Comparison of ENCODE assay signal across 28 cellular contexts in genomic region chr6:163485388-163485851, GRCh38.
DNase-seq lines count a peak whose midpoint lies in the region; ATAC-seq, FAIRE-seq and TF ChIP-seq lines count a peak whose summit lies in the region.
"Had no signal": no experiment of that assay in that cellular context is flagged by ENCODE, and none has a peak within 500 bp of the region (broad histone marks: within the 10 kb centered on the region; RNA-seq: fewer than 3 reads in every experiment).

No MANE protein-coding gene starts in this region.

- no peak for ATAC-seq in Panc1
- ATAC-seq in psoas muscle = peak in 2 of 4 donors; percentile 17 to 19
- no peak for ATAC-seq in natural killer cell treated with Interleukin-12 subunit alpha and Interleukin-12 subunit beta and Interleukin-15 and Interleukin-18, amount 100 ng/mL, for 72 hours
- ATAC-seq: activated naive CD8-positive, alpha-beta T cell treated with anti-CD3 and anti-CD28 coated beads, Interleukin-2, amount 50 U/mL, for 24 hours; activated T-cell treated with anti-CD3 and anti-CD28 coated beads, Interleukin-2, amount 50 U/mL, for 4 hours; naive thymus-derived CD8-positive, alpha-beta T cell; SK-N-SH treated with all-trans-retinoic acid at 6 μM for 48 hours; stimulated activated effector memory CD8-positive, alpha-beta T cell treated with anti-CD3 and anti-CD28 coated beads, Interleukin-12 subunit alpha, Interleukin-12 subunit beta, amount 100 ng/mL, for 72 hours had no signal

- CTCF ChIA-PET in MCF 10A (lab: Yijun Ruan, JAX) = interaction anchor here (0.6 kb wide), 1 partner anchor 61 kb away, joined by 4 read pairs; no protein-coding TSS in a partner anchor
- CTCF ChIA-PET in mammary epithelial cell (lab: Charles Lee; ENCODE audit: low non-redundant PET) = no interaction called here
- CTCF ChIA-PET in Panc1 (lab: Charles Lee) = no interaction called here

- peaks cover 4% of the 10 kb centered on the region for H3K4me1 ChIP-seq in mammary epithelial cell (ENCODE audit: insufficient read depth, low read length)
- peaks cover 20% of the 10 kb centered on the region for H3K4me1 ChIP-seq in Panc1 (ENCODE audit: control insufficient read depth, insufficient read depth, low read length)
- H3K4me1 ChIP-seq in psoas muscle = peaks cover 82% of the 10 kb centered on the region

- POLR2A ChIA-PET in MCF 10A (lab: Yijun Ruan, JAX) = interaction anchor here (0.9 kb wide), 1 partner anchor 43 kb away, joined by 3 read pairs; no protein-coding TSS in a partner anchor
- POLR2A ChIA-PET in Panc1 (lab: Charles Lee) = no interaction called here

- H3K9me3 ChIP-seq in mammary epithelial cell (replicated peaks; ENCODE audit: insufficient read depth, low read length) (no peaks in the 10 kb centered on the region), Panc1 (ENCODE audit: control insufficient read depth, insufficient read depth, low read depth, low read length) (no peaks in the 10 kb centered on the region), psoas muscle (no peaks in the 10 kb centered on the region)
- H3K9me3 ChIP-seq: right atrium auricular region had no signal

- peaks cover 93% of the 10 kb centered on the region for H3K79me2 ChIP-seq in mammary epithelial cell (ENCODE audit: insufficient read depth, low read length)

- H2AFZ ChIP-seq in mammary epithelial cell (ENCODE audit: low read depth, low read length) = no peak overlapping the region

- TF ChIP-seq CTCF in MCF 10A (IDR thresholded peaks at IDR 0.05; ENCODE audit: unreplicated experiment) = no peak
- no peak for TF ChIP-seq CTCF in mammary epithelial cell (conservative IDR thresholded peaks at IDR 0.05 in 1 of 2, IDR thresholded peaks at IDR 0.05 in 1 of 2; ENCODE audit: extremely low read depth in 1 of 2, insufficient read depth in 1 of 2, low read depth in 1 of 2, low read length in 2 of 2)
- no peak for TF ChIP-seq CTCF in Panc1 (IDR thresholded peaks at IDR 0.05)
- no peak for TF ChIP-seq CTCF in epithelial cell of esophagus (IDR thresholded peaks at IDR 0.05; ENCODE audit: insufficient read depth, low read depth, low read length, missing control alignments)
- no peak for TF ChIP-seq CTCF in psoas muscle (IDR thresholded peaks at IDR 0.05)
- TF ChIP-seq CTCF in D721Med (IDR thresholded peaks at IDR 0.05; ENCODE audit: insufficient read depth, missing control alignments) = no peak

- peak; percentile 9 for DNase-seq in MCF 10A (ENCODE audit: unreplicated experiment)
- DNase-seq in mammary epithelial cell = no peak
- no peak for DNase-seq in Panc1 (ENCODE audit: low read depth, low spot score)
- DNase-seq in epithelial cell of esophagus (ENCODE audit: low read depth) = peak; percentile 25
- no peak for DNase-seq in psoas muscle
- DNase-seq in D721Med (ENCODE audit: insufficient read length, low spot score) = no peak
- no peak for DNase-seq in natural killer cell treated with Interleukin-12 subunit alpha and Interleukin-12 subunit beta and Interleukin-15 and Interleukin-18, amount 100 ng/mL, for 72 hours (ENCODE audit: low spot score)
- no peak for DNase-seq in NCI-H82 (lab: John Stamatoyannopoulos, UW)
- DNase-seq: activated CD4-positive, alpha-beta T cell treated with anti-CD3 and anti-CD28 coated beads, Interleukin-2, amount 10 ng/mL, durations not matched to agents 7 days and 5 days; activated gamma-delta T cell treated with Interleukin-2 at 50 U/mL for 16 hours; activated naive CD8-positive, alpha-beta T cell treated with anti-CD3 and anti-CD28 coated beads, Interleukin-2, amount 50 U/mL, for 24 hours; activated T-cell treated with anti-CD3 and anti-CD28 coated beads, Interleukin-2, amount 50 U/mL, for 4 hours; brain microvascular endothelial cell; CD4-positive, alpha-beta memory T cell; DMS153; effector CD8-positive, alpha-beta T cell; GOT3; islet precursor cell; naive thymus-derived CD8-positive, alpha-beta T cell; NCI-H1436; NCI-H446 treated with DMSO at 0.1 percent for 48 hours; stimulated activated CD4-positive, alpha-beta T cell treated with anti-CD3 and anti-CD28 coated beads, Interleukin-12 subunit alpha, Interleukin-12 subunit beta, amount 100 ng/mL, for 4 hours; stimulated activated CD4-positive, alpha-beta T cell treated with anti-CD3 and anti-CD28 coated beads, Interleukin-4, amount 100 ng/mL, for 1 hour; T-helper 2 cell had no signal

- in situ Hi-C loops in mammary epithelial cell (cut with MboI; ENCODE audit: low sequenced_read_pairs in 2 of 2) (no loop called here), Panc1 (cut with HindIII; ENCODE audit: low pct_unique_long_range_greater_than_20kb, low sequenced_read_pairs) (no loop called here)

- peaks cover 1% of the 10 kb centered on the region for H3K36me3 ChIP-seq in mammary epithelial cell (ENCODE audit: insufficient read depth, low read length)
- no peaks in the 10 kb centered on the region for H3K36me3 ChIP-seq in Panc1 (ENCODE audit: control insufficient read depth, insufficient read depth, low read length)
- H3K36me3 ChIP-seq in psoas muscle (ENCODE audit: insufficient read depth in 1 of 2, low read depth in 1 of 2) = no peaks in the 10 kb centered on the region
- H3K36me3 ChIP-seq: brain microvascular endothelial cell had no signal

- H3K27ac Mint-ChIP-seq in MCF 10A (ENCODE audit: low read depth, unreplicated experiment) = no peak overlapping the region
- no peak overlapping the region for H3K27ac Mint-ChIP-seq in natural killer cell treated with Interleukin-12 subunit alpha and Interleukin-12 subunit beta and Interleukin-15 and Interleukin-18, amount 100 ng/mL, for 72 hours
- H3K27ac Mint-ChIP-seq: activated CD4-positive, alpha-beta T cell treated with anti-CD3 and anti-CD28 coated beads, Interleukin-2, amount 10 ng/mL, durations not matched to agents 7 days and 5 days; activated naive CD8-positive, alpha-beta T cell treated with anti-CD3 and anti-CD28 coated beads, Interleukin-2, amount 50 U/mL, for 24 hours; naive thymus-derived CD8-positive, alpha-beta T cell; stimulated activated effector memory CD8-positive, alpha-beta T cell treated with anti-CD3 and anti-CD28 coated beads, Interleukin-12 subunit alpha, Interleukin-12 subunit beta, amount 100 ng/mL, for 72 hours had no signal

- FAIRE-seq in D721Med (lab: Jason Lieb, UNC) = no peak

- H3K4me3 Mint-ChIP-seq in MCF 10A (ENCODE audit: unreplicated experiment) = no peak overlapping the region
- no peak overlapping the region for H3K4me3 Mint-ChIP-seq in natural killer cell treated with Interleukin-12 subunit alpha and Interleukin-12 subunit beta and Interleukin-15 and Interleukin-18, amount 100 ng/mL, for 72 hours
- H3K4me3 Mint-ChIP-seq: activated CD4-positive, alpha-beta T cell treated with anti-CD3 and anti-CD28 coated beads, Interleukin-2, amount 10 ng/mL, durations not matched to agents 7 days and 5 days; activated naive CD8-positive, alpha-beta T cell treated with anti-CD3 and anti-CD28 coated beads, Interleukin-2, amount 50 U/mL, for 24 hours; activated T-cell treated with anti-CD3 and anti-CD28 coated beads, Interleukin-2, amount 50 U/mL, for 4 hours; CD4-positive, alpha-beta memory T cell; naive thymus-derived CD8-positive, alpha-beta T cell; stimulated activated effector memory CD8-positive, alpha-beta T cell treated with anti-CD3 and anti-CD28 coated beads, Interleukin-12 subunit alpha, Interleukin-12 subunit beta, amount 100 ng/mL, for 72 hours had no signal

- peaks cover 3% of the 10 kb centered on the region for H4K20me1 ChIP-seq in mammary epithelial cell (ENCODE audit: insufficient read depth, low read length)

- intact Hi-C loops in MCF 10A (cut with micrococcal nuclease) = no loop called here
- intact Hi-C loops in mammary epithelial cell (cut with micrococcal nuclease) = no loop called here
- intact Hi-C loops in Panc1 (cut with micrococcal nuclease; ENCODE audit: unreplicated experiment) = no loop called here
- intact Hi-C loops in psoas muscle (cut with DNase I) = no loop called here

- 68% methylated on average over 2 of the region's 2 CpGs for WGBS in mammary epithelial cell (ENCODE audit: low coverage, missing lambda C conversion rate)
- 48 to 62% (median 50%) methylated on average over 2 of the region's 2 CpGs for WGBS in psoas muscle, 3 donors

- H3K36me3 Mint-ChIP-seq in MCF 10A (ENCODE audit: insufficient read depth, unreplicated experiment) = peaks cover 8% of the 10 kb centered on the region
- peaks cover under 1% of the 10 kb centered on the region for H3K36me3 Mint-ChIP-seq in natural killer cell treated with Interleukin-12 subunit alpha and Interleukin-12 subunit beta and Interleukin-15 and Interleukin-18, amount 100 ng/mL, for 72 hours

- BruUV-seq in MCF 10A (replicated peaks; lab: Mats Ljungman, UMichigan) (no TSS peak), mammary epithelial cell (replicated peaks; lab: Mats Ljungman, UMichigan) (no TSS peak), Panc1 (replicated peaks; lab: Mats Ljungman, UMichigan) (no TSS peak)

- H3K4me1 Mint-ChIP-seq in MCF 10A (ENCODE audit: insufficient read depth, unreplicated experiment) = peaks cover 49% of the 10 kb centered on the region
- peaks cover 52 to 60% of the 10 kb centered on the region in 2 donors for H3K4me1 Mint-ChIP-seq in natural killer cell treated with Interleukin-12 subunit alpha and Interleukin-12 subunit beta and Interleukin-15 and Interleukin-18, amount 100 ng/mL, for 72 hours (ENCODE audit: low read depth in 2 of 2)

- H3K27ac ChIP-seq in mammary epithelial cell (ENCODE audit: insufficient read depth, low read depth, low read length) (no peak overlapping the region), Panc1 (ENCODE audit: low read length) (peak overlapping the region; percentile 48; the same call in 1 of the 2 replicates), psoas muscle (peak overlapping the region; percentile 87)
- H3K27ac ChIP-seq: brain microvascular endothelial cell, HL-60, right atrium auricular region had no signal

- H3K9ac ChIP-seq in mammary epithelial cell (ENCODE audit: insufficient read depth, low read length) = no peak overlapping the region

- H3K27me3 ChIP-seq in mammary epithelial cell (ENCODE audit: insufficient read depth, low read length) (no peaks in the 10 kb centered on the region), Panc1 (ENCODE audit: control insufficient read depth, insufficient read depth, low read length) (no peaks in the 10 kb centered on the region), psoas muscle (ENCODE audit: insufficient read depth in 3 of 3, low read length in 2 of 3) (no peaks in the 10 kb centered on the region)
- H3K27me3 ChIP-seq: brain microvascular endothelial cell, right atrium auricular region had no signal

- no peak overlapping the region for H3K4me2 ChIP-seq in mammary epithelial cell (ENCODE audit: insufficient read depth, low read depth, low read length)

- no peaks in the 10 kb centered on the region for H3K9me3 Mint-ChIP-seq in MCF 10A (ENCODE audit: unreplicated experiment)
- H3K9me3 Mint-ChIP-seq in natural killer cell treated with Interleukin-12 subunit alpha and Interleukin-12 subunit beta and Interleukin-15 and Interleukin-18, amount 100 ng/mL, for 72 hours = no peaks in the 10 kb centered on the region
- H3K9me3 Mint-ChIP-seq: activated CD4-positive, alpha-beta T cell treated with anti-CD3 and anti-CD28 coated beads, Interleukin-2, amount 10 ng/mL, durations not matched to agents 7 days and 5 days; activated naive CD8-positive, alpha-beta T cell treated with anti-CD3 and anti-CD28 coated beads, Interleukin-2, amount 50 U/mL, for 24 hours; activated T-cell treated with anti-CD3 and anti-CD28 coated beads, Interleukin-2, amount 50 U/mL, for 4 hours; CD4-positive, alpha-beta memory T cell; stimulated activated effector memory CD8-positive, alpha-beta T cell treated with anti-CD3 and anti-CD28 coated beads, Interleukin-12 subunit alpha, Interleukin-12 subunit beta, amount 100 ng/mL, for 72 hours had no signal

- no peak overlapping the region for H3K4me3 ChIP-seq in mammary epithelial cell (replicated peaks in 1 of 3; ENCODE audit: insufficient read depth in 1 of 3, low read depth in 2 of 3, low read length in 3 of 3)
- H3K4me3 ChIP-seq in Panc1 (ENCODE audit: low read depth in 2 of 2, low read length in 2 of 2) = no peak overlapping the region
- H3K4me3 ChIP-seq in epithelial cell of esophagus (ENCODE audit: low read length) = no peak overlapping the region
- H3K4me3 ChIP-seq in psoas muscle = no peak overlapping the region
- H3K4me3 ChIP-seq: right atrium auricular region had no signal

- H3K27me3 Mint-ChIP-seq in MCF 10A (ENCODE audit: insufficient read depth, unreplicated experiment) = no peaks in the 10 kb centered on the region
- H3K27me3 Mint-ChIP-seq in natural killer cell treated with Interleukin-12 subunit alpha and Interleukin-12 subunit beta and Interleukin-15 and Interleukin-18, amount 100 ng/mL, for 72 hours = no peaks in the 10 kb centered on the region
- H3K27me3 Mint-ChIP-seq: activated CD4-positive, alpha-beta T cell treated with anti-CD3 and anti-CD28 coated beads, Interleukin-2, amount 10 ng/mL, durations not matched to agents 7 days and 5 days; activated naive CD8-positive, alpha-beta T cell treated with anti-CD3 and anti-CD28 coated beads, Interleukin-2, amount 50 U/mL, for 24 hours; CD4-positive, alpha-beta memory T cell; naive thymus-derived CD8-positive, alpha-beta T cell had no signal

- dilution Hi-C loops in mammary epithelial cell (cut with HindIII; ENCODE audit: low sequenced_read_pairs) = no loop called here

Comparison
In these comparisons a context has a peak if more than half of its experiments do, and no peak if none do; other contexts are left out.
1. DNase-seq: peak in MCF 10A (single experiment) and epithelial cell of esophagus (single experiment); none in mammary epithelial cell (single experiment), Panc1 (single experiment), psoas muscle (0 of 2), D721Med (single experiment), natural killer cell treated with Interleukin-12 subunit alpha and Interleukin-12 subunit beta and Interleukin-15 and Interleukin-18, amount 100 ng/mL, for 72 hours (single experiment) and NCI-H82 (single experiment).